Comparison of ENCODE assay signal across 12 cellular contexts in genomic region chr7:351256-351655, GRCh38.
DNase-seq lines count a peak whose midpoint lies in the region; ATAC-seq and TF ChIP-seq lines count a peak whose summit lies in the region.
"Had no signal": no experiment of that assay in that cellular context is flagged by ENCODE, and none has a peak within 500 bp of the region (broad histone marks: within the 10 kb centered on the region; RNA-seq: fewer than 3 reads in every experiment).

No MANE protein-coding gene starts in this region.

- H3K4me1 Mint-ChIP-seq in activated naive CD4-positive, alpha-beta T cell treated with anti-CD3 and anti-CD28 coated beads, Interleukin-2, amount 10 ng/mL, durations not matched to agents 7 days and 5 days = peaks cover 14% of the 10 kb centered on the region

- no peak overlapping the region for H3K4me3 ChIP-seq in MG63
- no peak overlapping the region for H3K4me3 ChIP-seq in brain microvascular endothelial cell (ENCODE audit: low read depth, low read length)

- H3K9me3 Mint-ChIP-seq in activated naive CD4-positive, alpha-beta T cell treated with anti-CD3 and anti-CD28 coated beads, Interleukin-2, amount 10 ng/mL, durations not matched to agents 7 days and 5 days = no peaks in the 10 kb centered on the region

- H3K27me3 Mint-ChIP-seq in activated naive CD4-positive, alpha-beta T cell treated with anti-CD3 and anti-CD28 coated beads, Interleukin-2, amount 10 ng/mL, durations not matched to agents 7 days and 5 days = no peaks in the 10 kb centered on the region

- in situ Hi-C loops in brain microvascular endothelial cell (cut with HindIII; ENCODE audit: low pct_ligation_motif_present, low sequenced_read_pairs) = no loop called here

- no peaks in the 10 kb centered on the region for H3K9me3 ChIP-seq in MG63

- H3K36me3 Mint-ChIP-seq in activated naive CD4-positive, alpha-beta T cell treated with anti-CD3 and anti-CD28 coated beads, Interleukin-2, amount 10 ng/mL, durations not matched to agents 7 days and 5 days = peaks cover 12% of the 10 kb centered on the region

- CTCF ChIA-PET in activated naive CD4-positive, alpha-beta T cell treated with anti-CD3 and anti-CD28 coated beads, Interleukin-2, amount 10 ng/mL, durations not matched to agents 7 days and 5 days (lab: Charles Lee) = no interaction called here

- H3K27ac ChIP-seq in brain microvascular endothelial cell = no peak overlapping the region

- H3K4me3 Mint-ChIP-seq in activated naive CD4-positive, alpha-beta T cell treated with anti-CD3 and anti-CD28 coated beads, Interleukin-2, amount 10 ng/mL, durations not matched to agents 7 days and 5 days = no peak overlapping the region

- TF ChIP-seq CTCF in brain microvascular endothelial cell (IDR thresholded peaks at IDR 0.05; ENCODE audit: low read depth, low read length, missing control alignments) = no peak

- DNase-seq in CD1c-positive myeloid dendritic cell (ENCODE audit: extremely low spot score) = peak; percentile 11
- DNase-seq in activated CD4-positive, alpha-beta T cell treated with anti-CD3 and anti-CD28 coated beads, Interleukin-2, amount 50 U/mL, for 24 hours (ENCODE audit: low read depth in 1 of 2, low spot score in 1 of 2) = peak; percentile 28 to 46
- peak; percentile 84 for DNase-seq in activated naive CD4-positive, alpha-beta T cell treated with anti-CD3 and anti-CD28 coated beads, Interleukin-2, amount 10 ng/mL, durations not matched to agents 7 days and 5 days
- DNase-seq in stimulated activated CD4-positive, alpha-beta T cell treated with anti-CD3 and anti-CD28 coated beads, Interleukin-15, amount 100 ng/mL, for 1 hour (ENCODE audit: low read depth in 1 of 2, low spot score in 1 of 2) = peak; percentile 28 to 30
- DNase-seq in MG63 = no peak
- no peak for DNase-seq in brain microvascular endothelial cell
- DNase-seq: GDM1, hypothalamus, NCI-H1694, PC-3 had no signal

- no peaks in the 10 kb centered on the region for H3K27me3 ChIP-seq in MG63
- H3K27me3 ChIP-seq in brain microvascular endothelial cell (replicated peaks) = no peaks in the 10 kb centered on the region

- H3K36me3 ChIP-seq in MG63 (no peaks in the 10 kb centered on the region), brain microvascular endothelial cell (replicated peaks) (no peaks in the 10 kb centered on the region)

- ATAC-seq in HG03139 (IDR thresholded peaks at IDR 0.05; ENCODE audit: unreplicated experiment) (no peak), GM21723 (IDR thresholded peaks at IDR 0.05; ENCODE audit: unreplicated experiment) (no peak)
- ATAC-seq: PC-3 had no signal

- H3K27ac Mint-ChIP-seq in activated naive CD4-positive, alpha-beta T cell treated with anti-CD3 and anti-CD28 coated beads, Interleukin-2, amount 10 ng/mL, durations not matched to agents 7 days and 5 days = no peak overlapping the region

Comparison
In these comparisons a context has a peak if more than half of its experiments do, and no peak if none do; other contexts are left out.
1. DNase-seq: peak in CD1c-positive myeloid dendritic cell (single experiment), activated CD4-positive, alpha-beta T cell treated with anti-CD3 and anti-CD28 coated beads, Interleukin-2, amount 50 U/mL, for 24 hours (2 of 2), activated naive CD4-positive, alpha-beta T cell treated with anti-CD3 and anti-CD28 coated beads, Interleukin-2, amount 10 ng/mL, durations not matched to agents 7 days and 5 days (single experiment) and stimulated activated CD4-positive, alpha-beta T cell treated with anti-CD3 and anti-CD28 coated beads, Interleukin-15, amount 100 ng/mL, for 1 hour (2 of 2); none in MG63 (single experiment) and brain microvascular endothelial cell (single experiment).